ENCODE assay signal across 9 cellular contexts in genomic region chr3:7469866-7470265, GRCh38.
"Had no signal": no experiment of that assay in that cellular context is flagged by ENCODE, and none has a peak within 500 bp of the region (broad histone marks: within the 10 kb centered on the region; RNA-seq: fewer than 3 reads in every experiment).

No MANE protein-coding gene starts in this region.

- H3K9me3 Mint-ChIP-seq: GM23338, H9 had no signal

- H3K4me3 ChIP-seq: GM23248, GM23338, HAP-1 had no signal

- H3K9me3 ChIP-seq: HAP-1 had no signal

- H3K4me2 ChIP-seq: GM23338 had no signal

- ATAC-seq: GM23338, HCT116 had no signal

- H3K27ac ChIP-seq: GM23248 had no signal

- DNase-seq: GM23248, GOT3, H7, H9, HCEC 1CT, HFFc6 had no signal

- H3K4me3 Mint-ChIP-seq: GM23338, H9, HFFc6 had no signal

- H3K4me1 ChIP-seq: HAP-1 had no signal

- H3K27ac Mint-ChIP-seq: GM23338, H9, HFFc6 had no signal

- H2AFZ ChIP-seq: GM23248, GM23338 had no signal

- H3K9ac ChIP-seq: GM23248 had no signal

- H3K36me3 ChIP-seq: HAP-1 had no signal
